ENCODE assay signal across 14 cellular contexts in the genomic region with DNA sequence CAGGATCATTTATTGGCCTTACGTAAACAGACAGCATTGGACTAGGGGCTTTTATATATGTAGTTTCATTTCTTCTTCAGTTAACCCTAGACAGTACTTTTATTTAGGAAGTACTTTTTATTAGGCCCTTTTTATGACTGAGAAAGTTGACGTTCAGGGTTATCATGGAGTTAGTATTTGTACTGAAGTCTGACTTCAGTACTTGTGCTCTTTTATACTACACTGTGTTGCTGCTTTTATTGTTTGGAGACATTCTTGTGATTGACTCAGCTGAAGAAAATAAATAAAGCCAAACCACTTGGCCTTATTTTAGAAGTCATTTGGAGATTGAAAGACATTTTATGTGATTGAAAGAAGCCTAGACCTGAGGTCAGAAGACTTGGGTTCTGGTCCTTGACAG. TPM values are rescaled to one million over a fixed set of nuclear protein-coding genes. Genes with fewer than 3 reads are reported as not detected.
A peak's percentile ranks its signal among the peaks of the same experiment; 100 is the strongest.
DNase-seq lines count a peak whose midpoint lies in the region; ATAC-seq, FAIRE-seq and TF ChIP-seq lines count a peak whose summit lies in the region.
"Had no signal": no experiment of that assay in that cellular context is flagged by ENCODE, and none has a peak within 500 bp of the region (broad histone marks: within the 10 kb centered on the region; RNA-seq: fewer than 3 reads in every experiment).

No MANE protein-coding gene starts in this region.

- no peak overlapping the region for H2BK15ac ChIP-seq in IMR-90 (ENCODE audit: low read depth, low read length)

- H3K36me3 ChIP-seq in IMR-90 (ENCODE audit: control insufficient read depth, insufficient read depth, low read length) (peaks cover 27% of the 10 kb centered on the region), K562 (ENCODE audit: control insufficient read depth, insufficient read depth, low read length) (peaks cover 84% of the 10 kb centered on the region), prostate gland (no peaks in the 10 kb centered on the region), MG63 (peaks cover 72% of the 10 kb centered on the region)

- FAIRE-seq in K562 (lab: Jason Lieb, UNC), result no peak
- FAIRE-seq: A204.1, H54 had no signal

- no peak overlapping the region for H4K8ac ChIP-seq in IMR-90 (ENCODE audit: low read depth in 2 of 2, low read length in 2 of 2)

- H4K91ac ChIP-seq in IMR-90 (ENCODE audit: insufficient read depth, low read depth, low read length), result no peak overlapping the region

- no peak for TF ChIP-seq POLR2A in IMR-90 (IDR thresholded peaks at IDR 0.05; ENCODE audit: low read depth, low read length)
- TF ChIP-seq POLR2A in K562 (conservative IDR thresholded peaks at IDR 0.05), result no peak
- no peak for TF ChIP-seq POLR2A in prostate gland (IDR thresholded peaks at IDR 0.05)

- H4K20me1 ChIP-seq in IMR-90 (ENCODE audit: insufficient read depth, low read length), result no peaks in the 10 kb centered on the region
- H4K20me1 ChIP-seq in K562 (replicated peaks; ENCODE audit: control insufficient read depth, insufficient read depth, low read length), result no peaks in the 10 kb centered on the region

- H2BK20ac ChIP-seq in IMR-90 (ENCODE audit: low read depth, low read length), result no peak overlapping the region

- no peak overlapping the region for H3K14ac ChIP-seq in IMR-90 (replicated peaks; ENCODE audit: low read depth, low read length)

- H3K27ac ChIP-seq in IMR-90 (ENCODE audit: insufficient read depth, low read length), result no peak overlapping the region
- peak overlapping the region; percentile 40; the same call in 2 of the 3 replicates for H3K27ac ChIP-seq in K562 (ENCODE audit: extremely low read depth, low read depth, low read length)
- peak overlapping the region; percentile 45 to 75 for H3K27ac ChIP-seq in prostate gland
- H3K27ac ChIP-seq: GM23248 had no signal

- H3K9ac ChIP-seq in IMR-90 (ENCODE audit: low read depth, low read length) (no peak overlapping the region), K562 (ENCODE audit: insufficient read depth in 1 of 2, low read depth in 2 of 2, low read length in 2 of 2) (peak overlapping the region in 1 of 2 experiments; percentile 8; a peak in 1 of 4 replicates)
- H3K9ac ChIP-seq: GM23248 had no signal

- no CpG with 5 or more reads among the region's 2 CpGs for WGBS in IMR-90 (ENCODE audit: extremely low coverage in 2 of 2, insufficient read length in 1 of 2), 2 experiments
- 89% methylated on average over 2 of the region's 2 CpGs for WGBS in K562 (ENCODE audit: insufficient coverage, low coverage, missing lambda C conversion rate)
- 57% methylated on average over 2 of the region's 2 CpGs for WGBS in prostate gland

- BruUV-seq in IMR-90 (replicated peaks; lab: Mats Ljungman, UMichigan) (no TSS peak), K562 (replicated peaks; lab: Mats Ljungman, UMichigan) (no TSS peak)

- no peak overlapping the region for H2BK120ac ChIP-seq in IMR-90 (ENCODE audit: low read depth, low read length)

- no peak for TF ChIP-seq CTCF in IMR-90 (conservative IDR thresholded peaks at IDR 0.05; ENCODE audit: low read depth, low read length)
- TF ChIP-seq CTCF in K562 (IDR thresholded peaks at IDR 0.05 in 2 of 3, conservative IDR thresholded peaks at IDR 0.05 in 1 of 3; ENCODE audit: insufficient read depth in 2 of 3, low read depth in 1 of 3, low read length in 3 of 3), result no peak
- TF ChIP-seq CTCF in prostate gland (IDR thresholded peaks at IDR 0.05), result no peak
- TF ChIP-seq CTCF in GM20000 (IDR thresholded peaks at IDR 0.05; ENCODE audit: extremely low read depth, missing control alignments), result no peak

- H3K4me2 ChIP-seq in IMR-90 (ENCODE audit: low read depth, low read length) (no peak overlapping the region), K562 (ENCODE audit: insufficient read depth, low read length) (peak overlapping the region; percentile 40)

- no peak overlapping the region for H2AFZ ChIP-seq in IMR-90 (replicated peaks; ENCODE audit: low read length, poor library complexity)
- H2AFZ ChIP-seq in K562 (ENCODE audit: low read depth, low read length), result no peak overlapping the region
- H2AFZ ChIP-seq: GM23248 had no signal

- H3K79me1 ChIP-seq in IMR-90 (ENCODE audit: low read depth in 1 of 2, low read length in 2 of 2), result peaks cover 11 to 28% of the 10 kb centered on the region in 2 experiments

- TF ChIP-seq EP300 in K562 (IDR thresholded peaks at IDR 0.05; ENCODE audit: low read length), result no peak

- dilution Hi-C loops in IMR-90 (cut with HindIII; ENCODE audit: low sequenced_read_pairs, unreplicated experiment), result no loop called here

- peaks cover 8% of the 10 kb centered on the region; the same call in 1 of the 2 replicates for H3K9me1 ChIP-seq in IMR-90 (ENCODE audit: insufficient read depth, low read length)
- no peaks in the 10 kb centered on the region for H3K9me1 ChIP-seq in K562 (ENCODE audit: control insufficient read depth, insufficient read depth, low read length)

- H2AK5ac ChIP-seq in IMR-90 (ENCODE audit: low read depth, low read length), result no peak overlapping the region

- no peak overlapping the region for H3K18ac ChIP-seq in IMR-90 (ENCODE audit: low read depth, low read length)

- H3K23ac ChIP-seq in IMR-90 (ENCODE audit: low read depth, low read length), result no peak overlapping the region; the same call in 1 of the 2 replicates

- DNase-seq in IMR-90 (no peak), MV-4-11 (lab: John Stamatoyannopoulos, UW) (peak; percentile 52), K562 (ENCODE audit: extremely low read depth in 1 of 4, low spot score in 3 of 4) (no peak), prostate gland (ENCODE audit: low spot score) (no peak), NCI-H446 (lab: John Stamatoyannopoulos, UW) (no peak), GM20000 (ENCODE audit: low spot score) (no peak), MG63 (no peak)
- DNase-seq: C1 segment of cervical spinal cord; Calu3; CD4-positive, alpha-beta T cell; DMS 273 treated with DMSO at 0.1 percent for 48 hours; GM23248 had no signal

- no peak overlapping the region for H2BK5ac ChIP-seq in IMR-90 (ENCODE audit: low read depth, low read length, poor library complexity, severe bottlenecking)

- intact Hi-C loops in IMR-90 (cut with micrococcal nuclease), result no loop called here
- intact Hi-C loops in K562 (cut with micrococcal nuclease), result no loop called here
- intact Hi-C loops in prostate gland (cut with DNase I), result no loop called here

- ATAC-seq in IMR-90 (ENCODE audit: low read depth), result peak; percentile 51; the same call in 1 of the 2 replicates
- ATAC-seq in K562, result no peak

- POLR2A ChIA-PET in IMR-90 (lab: Charles Lee; ENCODE audit: unreplicated experiment), result no interaction called here
- POLR2A ChIA-PET in K562 (lab: Yijun Ruan, JAX), result no interaction called here

- no peaks in the 10 kb centered on the region for H3K4me1 ChIP-seq in IMR-90 (ENCODE audit: control insufficient read depth, insufficient read depth, low read length)
- peaks cover 16 to 27% of the 10 kb centered on the region in 2 experiments for H3K4me1 ChIP-seq in K562 (replicated peaks in 1 of 2; ENCODE audit: control insufficient read depth in 2 of 2, insufficient read depth in 2 of 2, low read length in 2 of 2)
- peaks cover 7% of the 10 kb centered on the region for H3K4me1 ChIP-seq in prostate gland (replicated peaks)

- H3K27me3 ChIP-seq in IMR-90 (ENCODE audit: control insufficient read depth, insufficient read depth, low read length), result no peaks in the 10 kb centered on the region
- no peaks in the 10 kb centered on the region for H3K27me3 ChIP-seq in K562 (ENCODE audit: control insufficient read depth in 2 of 2, insufficient read depth in 2 of 2, low read length in 2 of 2)
- H3K27me3 ChIP-seq in prostate gland (replicated peaks; ENCODE audit: insufficient read depth), result no peaks in the 10 kb centered on the region
- H3K27me3 ChIP-seq in MG63, result no peaks in the 10 kb centered on the region

- CTCF ChIA-PET in IMR-90 (lab: Yijun Ruan, JAX), result no interaction called here
- CTCF ChIA-PET in K562 (lab: Yijun Ruan, JAX; ENCODE audit: low intra/inter-chr PET ratio), result no interaction called here

- no peak overlapping the region for H2AK9ac ChIP-seq in IMR-90 (replicated peaks; ENCODE audit: low read depth, low read length, poor library complexity)

- peaks cover 42% of the 10 kb centered on the region for H3K79me2 ChIP-seq in K562 (ENCODE audit: control insufficient read depth, insufficient read depth, low read length)

- TF ChIP-seq RAD21 in IMR-90 (IDR thresholded peaks at IDR 0.05; ENCODE audit: low read length) (no peak), K562 (CRISPR knock-in tag; conservative IDR thresholded peaks at IDR 0.05 in 1 of 2, IDR thresholded peaks at IDR 0.05 in 1 of 2) (no peak)

- H3K9me3 ChIP-seq in IMR-90 (ENCODE audit: control insufficient read depth, insufficient read depth, low read length), result no peaks in the 10 kb centered on the region
- no peaks in the 10 kb centered on the region for H3K9me3 ChIP-seq in K562 (replicated peaks; ENCODE audit: control insufficient read depth, insufficient read depth, low read depth, low read length)
- no peaks in the 10 kb centered on the region for H3K9me3 ChIP-seq in prostate gland
- no peaks in the 10 kb centered on the region for H3K9me3 ChIP-seq in MG63

- no peak overlapping the region for H4K5ac ChIP-seq in IMR-90 (ENCODE audit: low read depth, low read length)

- H3K56ac ChIP-seq in IMR-90 (ENCODE audit: extremely low read depth, insufficient read depth, low read length), result no peak overlapping the region

- in situ Hi-C loops in IMR-90 (cut with MboI; ENCODE audit: low sequenced_read_pairs) (loop anchor here (25.0 kb wide), 1 partner anchor 600 kb away; the partner anchor contains the start of genes AP2B1 and PEX12), K562 (cut with MboI) (no loop called here)

- H3K4me3 ChIP-seq in IMR-90 (ENCODE audit: insufficient read depth, low read depth, low read length) (no peak overlapping the region), K562 (no peak overlapping the region), prostate gland (no peak overlapping the region), MG63 (no peak overlapping the region)
- H3K4me3 ChIP-seq: GM23248 had no signal

- H3K4ac ChIP-seq in IMR-90 (ENCODE audit: low read depth, low read length), result no peak overlapping the region

RNA-seq across cellular contexts. Expression of gene LIG3, which starts 6.9 kb away (rescaled TPM):
- total RNA-seq in IMR-90 (2012; rRNA removed) (35.8 and 41.9 TPM in 2 replicates), K562 (2014; rRNA removed) (64.1 and 75.0 TPM in 2 replicates), K562 (2014; rRNA removed; fragmentation: Illumina TruSeq; extraction: Trizol) (36.8 and 42.5 TPM in 2 replicates), K562 (2015; rRNA removed; fragmentation: Illumina TruSeq; extraction: Trizol) (33.4 and 38.4 TPM in 2 replicates), K562 (2021) (55.4 and 55.6 TPM in 2 replicates), prostate gland (10 to 100 TPM; 49.2 to 54.0 TPM)
- polyA plus RNA-seq in IMR-90 (2012; rRNA removed) (28.3 and 36.4 TPM in 2 replicates), K562 (2011; rRNA removed) (50.6 and 68.2 TPM in 2 replicates), K562 (2014; fragmentation: Illumina TruSeq; extraction: Trizol) (40.3 and 43.0 TPM in 2 replicates), K562 (2014; fragmentation: Nextera tagmentation; extraction: Ambion mirVana) (10 to 100 TPM in 1 of 2 experiments, 1 to 10 TPM in 1; 7.6 to 21.5 TPM), K562 (2014; rRNA removed) (52.3 and 54.3 TPM in 2 replicates)
- 18.8 and 24.6 TPM in 2 replicates for polyA plus RNA-seq in IMR-90 (2012; cell fraction: cytosol; rRNA removed)
- 34.5 and 61.5 TPM in 2 replicates for polyA plus RNA-seq in IMR-90 (2012; cell fraction: nucleus; rRNA removed; ENCODE audit: low replicate concordance)
- total RNA-seq in K562 (2011; cell fraction: chromatin; rRNA removed; ENCODE audit: low replicate concordance), result 259 and 365 TPM in 2 replicates
- total RNA-seq in K562 (2011; cell fraction: nucleolus; rRNA removed), result 160 and 166 TPM in 2 replicates
- 160 and 180 TPM in 2 replicates for total RNA-seq in K562 (2011; cell fraction: nucleoplasm; rRNA removed)
- polyA plus RNA-seq in K562 (2011; cell fraction: cytosol; rRNA removed), result 45.2 and 57.5 TPM in 2 replicates
- 127 and 136 TPM in 2 replicates for polyA plus RNA-seq in K562 (2011; cell fraction: nucleus; rRNA removed)
- 28.5 and 36.8 TPM in 2 replicates for polyA plus RNA-seq in K562 (2012)
- polyA minus RNA-seq in K562 (2011; rRNA and poly(A)+ RNA removed), result 87.1 and 136 TPM in 2 replicates
- polyA minus RNA-seq in K562 (2011; cell fraction: cytosol; rRNA and poly(A)+ RNA removed), result 46.8 and 65.5 TPM in 2 replicates
- 72.2 and 106 TPM in 2 replicates for polyA minus RNA-seq in K562 (2011; cell fraction: nucleus; rRNA and poly(A)+ RNA removed)
- total RNA-seq in MG63 (2014; rRNA removed; shearing (Covaris generic); ENCODE audit: low replicate concordance), result 16.3 and 45.6 TPM in 2 replicates

RNA-seq across cellular contexts. Expression of gene ZNF830, which starts 25.9 kb away (rescaled TPM):
- 6.6 and 10.3 TPM in 2 replicates for total RNA-seq in IMR-90 (2012; rRNA removed)
- 5.1 and 5.5 TPM in 2 replicates for polyA plus RNA-seq in IMR-90 (2012; rRNA removed)
- polyA plus RNA-seq in IMR-90 (2012; cell fraction: cytosol; rRNA removed), result 2.4 TPM in 2 replicates
- polyA plus RNA-seq in IMR-90 (2012; cell fraction: nucleus; rRNA removed; ENCODE audit: low replicate concordance), result 1.5 and 3.3 TPM in 2 replicates
- 16.9 and 33.8 TPM in 2 replicates for total RNA-seq in K562 (2011; cell fraction: chromatin; rRNA removed; ENCODE audit: low replicate concordance)
- 14.3 and 16.5 TPM in 2 replicates for total RNA-seq in K562 (2011; cell fraction: nucleolus; rRNA removed)
- total RNA-seq in K562 (2011; cell fraction: nucleoplasm; rRNA removed), result 17.1 and 22.1 TPM in 2 replicates
- 16.2 and 28.7 TPM in 2 replicates for total RNA-seq in K562 (2014; rRNA removed)
- 21.8 and 22.4 TPM in 2 replicates for total RNA-seq in K562 (2014; rRNA removed; fragmentation: Illumina TruSeq; extraction: Trizol)
- total RNA-seq in K562 (2015; rRNA removed; fragmentation: Illumina TruSeq; extraction: Trizol), result 24.7 and 28.0 TPM in 2 replicates
- total RNA-seq in K562 (2021), result 17.2 and 21.7 TPM in 2 replicates
- 8.9 and 14.4 TPM in 2 replicates for polyA plus RNA-seq in K562 (2011; rRNA removed)
- polyA plus RNA-seq in K562 (2011; cell fraction: cytosol; rRNA removed), result 4.6 and 5.0 TPM in 2 replicates
- 9.5 and 11.2 TPM in 2 replicates for polyA plus RNA-seq in K562 (2011; cell fraction: nucleus; rRNA removed)
- 10.2 and 13.3 TPM in 2 replicates for polyA plus RNA-seq in K562 (2012)
- 17.3 and 19.0 TPM in 2 replicates for polyA plus RNA-seq in K562 (2014; fragmentation: Illumina TruSeq; extraction: Trizol)
- polyA plus RNA-seq in K562 (2014; fragmentation: Nextera tagmentation; extraction: Ambion mirVana), result 10 to 100 TPM; 13.1 to 18.8 TPM
- 25.4 and 27.1 TPM in 2 replicates for polyA plus RNA-seq in K562 (2014; rRNA removed)
- polyA minus RNA-seq in K562 (2011; rRNA and poly(A)+ RNA removed), result 10.1 and 13.3 TPM in 2 replicates
- 2.8 and 3.7 TPM in 2 replicates for polyA minus RNA-seq in K562 (2011; cell fraction: cytosol; rRNA and poly(A)+ RNA removed)
- polyA minus RNA-seq in K562 (2011; cell fraction: nucleus; rRNA and poly(A)+ RNA removed), result 15.3 and 16.1 TPM in 2 replicates
- 10 to 100 TPM; 15.0 to 21.0 TPM for total RNA-seq in prostate gland
- total RNA-seq in MG63 (2014; rRNA removed; shearing (Covaris generic); ENCODE audit: low replicate concordance), result 12.4 and 16.1 TPM in 2 replicates

RNA-seq across cellular contexts. Expression of gene CCT6B, which starts 26.0 kb away (rescaled TPM):
- total RNA-seq in IMR-90 (2012; rRNA removed), result 0.72 and 1.7 TPM in 2 replicates
- 0.72 and 1.1 TPM in 2 replicates for polyA plus RNA-seq in IMR-90 (2012; rRNA removed)
- polyA plus RNA-seq in IMR-90 (2012; cell fraction: cytosol; rRNA removed), result 0.16 and 0.18 TPM in 2 replicates
- polyA plus RNA-seq in IMR-90 (2012; cell fraction: nucleus; rRNA removed; ENCODE audit: low replicate concordance), result 0.17 and 1.9 TPM in 2 replicates
- total RNA-seq in K562 (2011; cell fraction: chromatin; rRNA removed; ENCODE audit: low replicate concordance), result 0.62 and 3.4 TPM in 2 replicates
- 0.39 TPM in 1 of 2 replicates, not detected in the other for total RNA-seq in K562 (2011; cell fraction: nucleolus; rRNA removed)
- total RNA-seq in K562 (2011; cell fraction: nucleoplasm; rRNA removed), result 0.46 and 0.59 TPM in 2 replicates
- total RNA-seq in K562 (2014; rRNA removed), result 0.27 TPM in 1 of 2 replicates, not detected in the other
- total RNA-seq in K562 (2014; rRNA removed; fragmentation: Illumina TruSeq; extraction: Trizol), result 0.89 and 0.91 TPM in 2 replicates
- 0.53 and 0.58 TPM in 2 replicates for total RNA-seq in K562 (2015; rRNA removed; fragmentation: Illumina TruSeq; extraction: Trizol)
- 0.36 and 0.51 TPM in 2 replicates for total RNA-seq in K562 (2021)
- 0.64 and 0.79 TPM in 2 replicates for polyA plus RNA-seq in K562 (2011; rRNA removed)
- 0.09 and 0.32 TPM in 2 replicates for polyA plus RNA-seq in K562 (2011; cell fraction: cytosol; rRNA removed)
- 0.27 and 0.56 TPM in 2 replicates for polyA plus RNA-seq in K562 (2011; cell fraction: nucleus; rRNA removed)
- 0.48 and 1.4 TPM in 2 replicates for polyA plus RNA-seq in K562 (2012)
- polyA plus RNA-seq in K562 (2014; fragmentation: Illumina TruSeq; extraction: Trizol), result 0.34 and 0.48 TPM in 2 replicates
- under 1 TPM; 0.25 to 0.83 TPM for polyA plus RNA-seq in K562 (2014; fragmentation: Nextera tagmentation; extraction: Ambion mirVana)
- polyA plus RNA-seq in K562 (2014; rRNA removed), result 0.67 and 0.69 TPM in 2 replicates
- polyA minus RNA-seq in K562 (2011; rRNA and poly(A)+ RNA removed), result 0.18 and 1.0 TPM in 2 replicates
- polyA minus RNA-seq in K562 (2011; cell fraction: cytosol; rRNA and poly(A)+ RNA removed), result not detected in 2 replicates
- 0.40 and 0.44 TPM in 2 replicates for polyA minus RNA-seq in K562 (2011; cell fraction: nucleus; rRNA and poly(A)+ RNA removed)
- total RNA-seq in prostate gland, result 10 to 100 TPM in 1 of 2 donors, 1 to 10 TPM in 1; 7.1 to 11.9 TPM
- not detected in 2 replicates for total RNA-seq in MG63 (2014; rRNA removed; shearing (Covaris generic); ENCODE audit: low replicate concordance)
